In the genomic region with DNA sequence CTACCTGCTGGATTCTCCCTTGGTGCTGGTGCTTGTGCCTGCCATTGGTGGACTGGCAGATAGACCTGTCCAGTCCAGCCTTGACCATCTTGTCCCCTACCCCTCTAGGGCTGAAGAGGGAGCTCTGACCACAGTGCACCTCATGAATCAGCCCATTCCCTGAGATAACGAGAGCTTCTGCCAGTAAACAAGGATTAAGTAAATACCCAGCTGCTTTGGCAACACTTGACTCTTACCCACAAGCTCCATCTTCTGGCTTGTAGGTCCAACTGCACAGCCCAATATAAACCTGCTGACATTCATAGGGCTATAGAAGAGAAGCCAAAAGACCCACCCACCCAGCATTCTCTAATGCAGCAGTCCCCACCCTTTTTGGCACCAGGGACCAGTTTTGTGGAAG, we compare ENCODE assay signal across 1 cellular context.
TF ChIP-seq lines count a peak whose summit lies in the region.

No MANE protein-coding gene starts in this region.

TF ChIP-seq in HepG2, 621 proteins besides CTCF, POLR2A, EP300 and RAD21 (continued from another document and continues in another):
- TF ChIP-seq, protein P1, sequence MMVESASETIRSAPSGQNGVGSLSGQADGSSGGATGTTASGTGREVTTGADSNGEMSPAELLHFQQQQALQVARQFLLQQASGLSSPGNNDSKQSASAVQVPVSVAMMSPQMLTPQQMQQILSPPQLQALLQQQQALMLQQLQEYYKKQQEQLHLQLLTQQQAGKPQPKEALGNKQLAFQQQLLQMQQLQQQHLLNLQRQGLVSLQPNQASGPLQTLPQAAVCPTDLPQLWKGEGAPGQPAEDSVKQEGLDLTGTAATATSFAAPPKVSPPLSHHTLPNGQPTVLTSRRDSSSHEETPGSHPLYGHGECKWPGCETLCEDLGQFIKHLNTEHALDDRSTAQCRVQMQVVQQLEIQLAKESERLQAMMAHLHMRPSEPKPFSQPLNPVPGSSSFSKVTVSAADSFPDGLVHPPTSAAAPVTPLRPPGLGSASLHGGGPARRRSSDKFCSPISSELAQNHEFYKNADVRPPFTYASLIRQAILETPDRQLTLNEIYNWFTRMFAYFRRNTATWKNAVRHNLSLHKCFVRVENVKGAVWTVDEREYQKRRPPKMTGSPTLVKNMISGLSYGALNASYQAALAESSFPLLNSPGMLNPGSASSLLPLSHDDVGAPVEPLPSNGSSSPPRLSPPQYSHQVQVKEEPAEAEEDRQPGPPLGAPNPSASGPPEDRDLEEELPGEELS (CRISPR knock-in tag; IDR thresholded peaks at IDR 0.05) = peak; percentile 48; the same call in 1 of the 2 replicates
- TF ChIP-seq TCF12 (IDR thresholded peaks at IDR 0.05) (no peak), TCF12 (CRISPR knock-in tag; IDR thresholded peaks at IDR 0.05) (no peak), CCDC6 (CRISPR knock-in tag; IDR thresholded peaks at IDR 0.05) (no peak), KMT2A (CRISPR knock-in tag; IDR thresholded peaks at IDR 0.05) (no peak), ZNF788 (CRISPR knock-in tag; IDR thresholded peaks at IDR 0.05; ENCODE audit: borderline replicate concordance) (no peak), ZNF34 (CRISPR knock-in tag; IDR thresholded peaks at IDR 0.05; ENCODE audit: borderline replicate concordance) (no peak), ZNF205 (CRISPR knock-in tag; IDR thresholded peaks at IDR 0.05) (no peak), FOSL2 (CRISPR knock-in tag; IDR thresholded peaks at IDR 0.05) (0 out of 2 replicates have a peak, but pooled peaks have one; percentile 13), ZFP36 (IDR thresholded peaks at IDR 0.05; ENCODE audit: borderline replicate concordance, low read depth, low read length, partially characterized antibody) (no peak), NR2F6 (IDR thresholded peaks at IDR 0.05) (no peak), NR2F6 (CRISPR knock-in tag; IDR thresholded peaks at IDR 0.05) (no peak), NCOA2 (CRISPR knock-in tag; IDR thresholded peaks at IDR 0.05) (no peak), SAFB2 (CRISPR knock-in tag; IDR thresholded peaks at IDR 0.05; ENCODE audit: borderline replicate concordance, low read depth) (no peak), ZNF737 (CRISPR knock-in tag; IDR thresholded peaks at IDR 0.05; ENCODE audit: borderline replicate concordance) (no peak), POGZ (CRISPR knock-in tag; IDR thresholded peaks at IDR 0.05) (peak; percentile 66; the same call in 1 of the 2 replicates), NR2F2 (IDR thresholded peaks at IDR 0.05; ENCODE audit: borderline replicate concordance, low read depth) (no peak), TRIM24 (CRISPR knock-in tag; IDR thresholded peaks at IDR 0.05) (no peak), SP2 (CRISPR knock-in tag; IDR thresholded peaks at IDR 0.05) (no peak), CREM (IDR thresholded peaks at IDR 0.05) (no peak), CREM (CRISPR knock-in tag; IDR thresholded peaks at IDR 0.05) (no peak), HES4 (CRISPR knock-in tag; IDR thresholded peaks at IDR 0.05; ENCODE audit: borderline replicate concordance) (no peak), FOXA1 (IDR thresholded peaks at IDR 0.05) (0 out of 2 replicates have a peak, but pooled peaks have one; percentile 57), FOXA1 (CRISPR knock-in tag; IDR thresholded peaks at IDR 0.05) (peak; percentile 76), CEBPG (CRISPR knock-in tag; IDR thresholded peaks at IDR 0.05) (peak; percentile 28; the same call in 1 of the 2 replicates)
- TF ChIP-seq, protein P2, sequence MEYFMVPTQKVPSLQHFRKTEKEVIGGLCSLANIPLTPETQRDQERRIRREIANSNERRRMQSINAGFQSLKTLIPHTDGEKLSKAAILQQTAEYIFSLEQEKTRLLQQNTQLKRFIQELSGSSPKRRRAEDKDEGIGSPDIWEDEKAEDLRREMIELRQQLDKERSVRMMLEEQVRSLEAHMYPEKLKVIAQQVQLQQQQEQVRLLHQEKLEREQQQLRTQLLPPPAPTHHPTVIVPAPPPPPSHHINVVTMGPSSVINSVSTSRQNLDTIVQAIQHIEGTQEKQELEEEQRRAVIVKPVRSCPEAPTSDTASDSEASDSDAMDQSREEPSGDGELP (IDR thresholded peaks at IDR 0.05; ENCODE audit: borderline replicate concordance, low read depth) = no peak
- TF ChIP-seq, protein P3, sequence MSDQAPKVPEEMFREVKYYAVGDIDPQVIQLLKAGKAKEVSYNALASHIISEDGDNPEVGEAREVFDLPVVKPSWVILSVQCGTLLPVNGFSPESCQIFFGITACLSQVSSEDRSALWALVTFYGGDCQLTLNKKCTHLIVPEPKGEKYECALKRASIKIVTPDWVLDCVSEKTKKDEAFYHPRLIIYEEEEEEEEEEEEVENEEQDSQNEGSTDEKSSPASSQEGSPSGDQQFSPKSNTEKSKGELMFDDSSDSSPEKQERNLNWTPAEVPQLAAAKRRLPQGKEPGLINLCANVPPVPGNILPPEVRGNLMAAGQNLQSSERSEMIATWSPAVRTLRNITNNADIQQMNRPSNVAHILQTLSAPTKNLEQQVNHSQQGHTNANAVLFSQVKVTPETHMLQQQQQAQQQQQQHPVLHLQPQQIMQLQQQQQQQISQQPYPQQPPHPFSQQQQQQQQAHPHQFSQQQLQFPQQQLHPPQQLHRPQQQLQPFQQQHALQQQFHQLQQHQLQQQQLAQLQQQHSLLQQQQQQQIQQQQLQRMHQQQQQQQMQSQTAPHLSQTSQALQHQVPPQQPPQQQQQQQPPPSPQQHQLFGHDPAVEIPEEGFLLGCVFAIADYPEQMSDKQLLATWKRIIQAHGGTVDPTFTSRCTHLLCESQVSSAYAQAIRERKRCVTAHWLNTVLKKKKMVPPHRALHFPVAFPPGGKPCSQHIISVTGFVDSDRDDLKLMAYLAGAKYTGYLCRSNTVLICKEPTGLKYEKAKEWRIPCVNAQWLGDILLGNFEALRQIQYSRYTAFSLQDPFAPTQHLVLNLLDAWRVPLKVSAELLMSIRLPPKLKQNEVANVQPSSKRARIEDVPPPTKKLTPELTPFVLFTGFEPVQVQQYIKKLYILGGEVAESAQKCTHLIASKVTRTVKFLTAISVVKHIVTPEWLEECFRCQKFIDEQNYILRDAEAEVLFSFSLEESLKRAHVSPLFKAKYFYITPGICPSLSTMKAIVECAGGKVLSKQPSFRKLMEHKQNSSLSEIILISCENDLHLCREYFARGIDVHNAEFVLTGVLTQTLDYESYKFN (CRISPR knock-in tag; conservative IDR thresholded peaks at IDR 0.05) = no peak
- TF ChIP-seq, protein P4, sequence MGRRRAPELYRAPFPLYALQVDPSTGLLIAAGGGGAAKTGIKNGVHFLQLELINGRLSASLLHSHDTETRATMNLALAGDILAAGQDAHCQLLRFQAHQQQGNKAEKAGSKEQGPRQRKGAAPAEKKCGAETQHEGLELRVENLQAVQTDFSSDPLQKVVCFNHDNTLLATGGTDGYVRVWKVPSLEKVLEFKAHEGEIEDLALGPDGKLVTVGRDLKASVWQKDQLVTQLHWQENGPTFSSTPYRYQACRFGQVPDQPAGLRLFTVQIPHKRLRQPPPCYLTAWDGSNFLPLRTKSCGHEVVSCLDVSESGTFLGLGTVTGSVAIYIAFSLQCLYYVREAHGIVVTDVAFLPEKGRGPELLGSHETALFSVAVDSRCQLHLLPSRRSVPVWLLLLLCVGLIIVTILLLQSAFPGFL (CRISPR knock-in tag; IDR thresholded peaks at IDR 0.05) = no peak
- TF ChIP-seq, protein P5, sequence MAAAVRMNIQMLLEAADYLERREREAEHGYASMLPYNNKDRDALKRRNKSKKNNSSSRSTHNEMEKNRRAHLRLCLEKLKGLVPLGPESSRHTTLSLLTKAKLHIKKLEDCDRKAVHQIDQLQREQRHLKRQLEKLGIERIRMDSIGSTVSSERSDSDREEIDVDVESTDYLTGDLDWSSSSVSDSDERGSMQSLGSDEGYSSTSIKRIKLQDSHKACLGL (CRISPR knock-in tag; IDR thresholded peaks at IDR 0.05) = no peak
- TF ChIP-seq, protein P6, sequence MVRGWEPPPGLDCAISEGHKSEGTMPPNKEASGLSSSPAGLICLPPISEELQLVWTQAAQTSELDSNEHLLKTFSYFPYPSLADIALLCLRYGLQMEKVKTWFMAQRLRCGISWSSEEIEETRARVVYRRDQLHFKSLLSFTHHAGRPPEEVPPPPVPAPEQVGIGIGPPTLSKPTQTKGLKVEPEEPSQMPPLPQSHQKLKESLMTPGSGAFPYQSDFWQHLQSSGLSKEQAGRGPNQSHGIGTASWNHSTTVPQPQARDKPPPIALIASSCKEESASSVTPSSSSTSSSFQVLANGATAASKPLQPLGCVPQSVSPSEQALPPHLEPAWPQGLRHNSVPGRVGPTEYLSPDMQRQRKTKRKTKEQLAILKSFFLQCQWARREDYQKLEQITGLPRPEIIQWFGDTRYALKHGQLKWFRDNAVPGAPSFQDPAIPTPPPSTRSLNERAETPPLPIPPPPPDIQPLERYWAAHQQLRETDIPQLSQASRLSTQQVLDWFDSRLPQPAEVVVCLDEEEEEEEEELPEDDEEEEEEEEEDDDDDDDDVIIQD (CRISPR knock-in tag; IDR thresholded peaks at IDR 0.05; ENCODE audit: low read depth) = peak; percentile 64; the same call in 1 of the 2 replicates
- TF ChIP-seq, protein P7, sequence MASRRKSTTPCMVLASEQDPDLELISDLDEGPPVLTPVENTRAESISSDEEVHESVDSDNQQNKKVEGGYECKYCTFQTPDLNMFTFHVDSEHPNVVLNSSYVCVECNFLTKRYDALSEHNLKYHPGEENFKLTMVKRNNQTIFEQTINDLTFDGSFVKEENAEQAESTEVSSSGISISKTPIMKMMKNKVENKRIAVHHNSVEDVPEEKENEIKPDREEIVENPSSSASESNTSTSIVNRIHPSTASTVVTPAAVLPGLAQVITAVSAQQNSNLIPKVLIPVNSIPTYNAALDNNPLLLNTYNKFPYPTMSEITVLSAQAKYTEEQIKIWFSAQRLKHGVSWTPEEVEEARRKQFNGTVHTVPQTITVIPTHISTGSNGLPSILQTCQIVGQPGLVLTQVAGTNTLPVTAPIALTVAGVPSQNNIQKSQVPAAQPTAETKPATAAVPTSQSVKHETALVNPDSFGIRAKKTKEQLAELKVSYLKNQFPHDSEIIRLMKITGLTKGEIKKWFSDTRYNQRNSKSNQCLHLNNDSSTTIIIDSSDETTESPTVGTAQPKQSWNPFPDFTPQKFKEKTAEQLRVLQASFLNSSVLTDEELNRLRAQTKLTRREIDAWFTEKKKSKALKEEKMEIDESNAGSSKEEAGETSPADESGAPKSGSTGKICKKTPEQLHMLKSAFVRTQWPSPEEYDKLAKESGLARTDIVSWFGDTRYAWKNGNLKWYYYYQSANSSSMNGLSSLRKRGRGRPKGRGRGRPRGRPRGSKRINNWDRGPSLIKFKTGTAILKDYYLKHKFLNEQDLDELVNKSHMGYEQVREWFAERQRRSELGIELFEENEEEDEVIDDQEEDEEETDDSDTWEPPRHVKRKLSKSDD (CRISPR knock-in tag; IDR thresholded peaks at IDR 0.05; ENCODE audit: low read depth) = no peak
- TF ChIP-seq, protein P8, sequence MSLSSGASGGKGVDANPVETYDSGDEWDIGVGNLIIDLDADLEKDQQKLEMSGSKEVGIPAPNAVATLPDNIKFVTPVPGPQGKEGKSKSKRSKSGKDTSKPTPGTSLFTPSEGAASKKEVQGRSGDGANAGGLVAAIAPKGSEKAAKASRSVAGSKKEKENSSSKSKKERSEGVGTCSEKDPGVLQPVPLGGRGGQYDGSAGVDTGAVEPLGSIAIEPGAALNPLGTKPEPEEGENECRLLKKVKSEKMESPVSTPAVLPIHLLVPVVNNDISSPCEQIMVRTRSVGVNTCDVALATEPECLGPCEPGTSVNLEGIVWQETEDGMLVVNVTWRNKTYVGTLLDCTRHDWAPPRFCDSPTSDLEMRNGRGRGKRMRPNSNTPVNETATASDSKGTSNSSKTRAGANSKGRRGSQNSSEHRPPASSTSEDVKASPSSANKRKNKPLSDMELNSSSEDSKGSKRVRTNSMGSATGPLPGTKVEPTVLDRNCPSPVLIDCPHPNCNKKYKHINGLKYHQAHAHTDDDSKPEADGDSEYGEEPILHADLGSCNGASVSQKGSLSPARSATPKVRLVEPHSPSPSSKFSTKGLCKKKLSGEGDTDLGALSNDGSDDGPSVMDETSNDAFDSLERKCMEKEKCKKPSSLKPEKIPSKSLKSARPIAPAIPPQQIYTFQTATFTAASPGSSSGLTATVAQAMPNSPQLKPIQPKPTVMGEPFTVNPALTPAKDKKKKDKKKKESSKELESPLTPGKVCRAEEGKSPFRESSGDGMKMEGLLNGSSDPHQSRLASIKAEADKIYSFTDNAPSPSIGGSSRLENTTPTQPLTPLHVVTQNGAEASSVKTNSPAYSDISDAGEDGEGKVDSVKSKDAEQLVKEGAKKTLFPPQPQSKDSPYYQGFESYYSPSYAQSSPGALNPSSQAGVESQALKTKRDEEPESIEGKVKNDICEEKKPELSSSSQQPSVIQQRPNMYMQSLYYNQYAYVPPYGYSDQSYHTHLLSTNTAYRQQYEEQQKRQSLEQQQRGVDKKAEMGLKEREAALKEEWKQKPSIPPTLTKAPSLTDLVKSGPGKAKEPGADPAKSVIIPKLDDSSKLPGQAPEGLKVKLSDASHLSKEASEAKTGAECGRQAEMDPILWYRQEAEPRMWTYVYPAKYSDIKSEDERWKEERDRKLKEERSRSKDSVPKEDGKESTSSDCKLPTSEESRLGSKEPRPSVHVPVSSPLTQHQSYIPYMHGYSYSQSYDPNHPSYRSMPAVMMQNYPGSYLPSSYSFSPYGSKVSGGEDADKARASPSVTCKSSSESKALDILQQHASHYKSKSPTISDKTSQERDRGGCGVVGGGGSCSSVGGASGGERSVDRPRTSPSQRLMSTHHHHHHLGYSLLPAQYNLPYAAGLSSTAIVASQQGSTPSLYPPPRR (CRISPR knock-in tag; IDR thresholded peaks at IDR 0.05; ENCODE audit: borderline replicate concordance) = no peak
- TF ChIP-seq, protein P9, sequence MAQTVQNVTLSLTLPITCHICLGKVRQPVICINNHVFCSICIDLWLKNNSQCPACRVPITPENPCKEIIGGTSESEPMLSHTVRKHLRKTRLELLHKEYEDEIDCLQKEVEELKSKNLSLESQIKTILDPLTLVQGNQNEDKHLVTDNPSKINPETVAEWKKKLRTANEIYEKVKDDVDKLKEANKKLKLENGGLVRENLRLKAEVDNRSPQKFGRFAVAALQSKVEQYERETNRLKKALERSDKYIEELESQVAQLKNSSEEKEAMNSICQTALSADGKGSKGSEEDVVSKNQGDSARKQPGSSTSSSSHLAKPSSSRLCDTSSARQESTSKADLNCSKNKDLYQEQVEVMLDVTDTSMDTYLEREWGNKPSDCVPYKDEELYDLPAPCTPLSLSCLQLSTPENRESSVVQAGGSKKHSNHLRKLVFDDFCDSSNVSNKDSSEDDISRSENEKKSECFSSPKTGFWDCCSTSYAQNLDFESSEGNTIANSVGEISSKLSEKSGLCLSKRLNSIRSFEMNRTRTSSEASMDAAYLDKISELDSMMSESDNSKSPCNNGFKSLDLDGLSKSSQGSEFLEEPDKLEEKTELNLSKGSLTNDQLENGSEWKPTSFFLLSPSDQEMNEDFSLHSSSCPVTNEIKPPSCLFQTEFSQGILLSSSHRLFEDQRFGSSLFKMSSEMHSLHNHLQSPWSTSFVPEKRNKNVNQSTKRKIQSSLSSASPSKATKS (CRISPR knock-in tag; IDR thresholded peaks at IDR 0.05) = no peak
- TF ChIP-seq, protein P10, sequence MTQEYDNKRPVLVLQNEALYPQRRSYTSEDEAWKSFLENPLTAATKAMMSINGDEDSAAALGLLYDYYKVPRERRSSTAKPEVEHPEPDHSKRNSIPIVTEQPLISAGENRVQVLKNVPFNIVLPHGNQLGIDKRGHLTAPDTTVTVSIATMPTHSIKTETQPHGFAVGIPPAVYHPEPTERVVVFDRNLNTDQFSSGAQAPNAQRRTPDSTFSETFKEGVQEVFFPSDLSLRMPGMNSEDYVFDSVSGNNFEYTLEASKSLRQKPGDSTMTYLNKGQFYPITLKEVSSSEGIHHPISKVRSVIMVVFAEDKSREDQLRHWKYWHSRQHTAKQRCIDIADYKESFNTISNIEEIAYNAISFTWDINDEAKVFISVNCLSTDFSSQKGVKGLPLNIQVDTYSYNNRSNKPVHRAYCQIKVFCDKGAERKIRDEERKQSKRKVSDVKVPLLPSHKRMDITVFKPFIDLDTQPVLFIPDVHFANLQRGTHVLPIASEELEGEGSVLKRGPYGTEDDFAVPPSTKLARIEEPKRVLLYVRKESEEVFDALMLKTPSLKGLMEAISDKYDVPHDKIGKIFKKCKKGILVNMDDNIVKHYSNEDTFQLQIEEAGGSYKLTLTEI (CRISPR knock-in tag; conservative IDR thresholded peaks at IDR 0.05) = no peak
